8 cellular contexts compared by ENCODE assay signal in genomic region chr14:39015360-39015961, GRCh38.
DNase-seq lines count a peak whose midpoint lies in the region; ATAC-seq and TF ChIP-seq lines count a peak whose summit lies in the region.

No MANE protein-coding gene starts in this region.

- no peak overlapping the region for H3K4me3 ChIP-seq in CD8-positive, alpha-beta T cell (ENCODE audit: low read depth, low read length)
- H3K4me3 ChIP-seq in body of pancreas = no peak overlapping the region

- 21 to 29% methylated on average over 5 of the region's 5 CpGs for WGBS in body of pancreas, 2 donors

- intact Hi-C loops in CD8-positive, alpha-beta T cell (cut with DNase I, micrococcal nuclease) = loop anchor here in 1 of 2 experiments (1.0 to 2.0 kb wide), 2 partner anchors 1112 to 1769 kb away; no protein-coding TSS in a partner anchor
- intact Hi-C loops in body of pancreas (cut with DNase I) (loop anchor here (10.0 kb wide), 1 partner anchor 291 kb away; no protein-coding TSS in a partner anchor), left colon (cut with DNase I, micrococcal nuclease) (loop anchor here in 1 of 2 donors (5.0 kb wide), 1 partner anchor 293 kb away; no protein-coding TSS in a partner anchor)

- no peak overlapping the region for H3K4me3 Mint-ChIP-seq in CD8-positive, alpha-beta T cell

- no peaks in the 10 kb centered on the region for H3K27me3 Mint-ChIP-seq in CD8-positive, alpha-beta T cell (ENCODE audit: low read depth)

- no peak overlapping the region for H3K27ac ChIP-seq in CD8-positive, alpha-beta T cell (ENCODE audit: low read depth, low read length)
- no peak overlapping the region for H3K27ac ChIP-seq in body of pancreas

- peaks cover 4% of the 10 kb centered on the region for H3K36me3 Mint-ChIP-seq in CD8-positive, alpha-beta T cell

- POLR2A ChIA-PET in CD8-positive, alpha-beta T cell (lab: Charles Lee) = no interaction called here

- no peak for TF ChIP-seq POLR2A in body of pancreas (IDR thresholded peaks at IDR 0.05)

- H3K36me3 ChIP-seq in CD8-positive, alpha-beta T cell (ENCODE audit: insufficient read depth, low read length) = no peaks in the 10 kb centered on the region
- H3K36me3 ChIP-seq in body of pancreas (replicated peaks in 1 of 2; ENCODE audit: insufficient read depth in 1 of 2, low read depth in 2 of 2) = no peaks in the 10 kb centered on the region

- no peaks in the 10 kb centered on the region for H3K27me3 ChIP-seq in CD8-positive, alpha-beta T cell (ENCODE audit: insufficient read depth, low read length)
- no peaks in the 10 kb centered on the region for H3K27me3 ChIP-seq in body of pancreas

- H3K9me3 ChIP-seq in CD8-positive, alpha-beta T cell (ENCODE audit: low read length) = no peaks in the 10 kb centered on the region
- no peaks in the 10 kb centered on the region for H3K9me3 ChIP-seq in body of pancreas

- no peak overlapping the region for H3K27ac Mint-ChIP-seq in CD8-positive, alpha-beta T cell

- no peaks in the 10 kb centered on the region for H3K4me1 Mint-ChIP-seq in CD8-positive, alpha-beta T cell (ENCODE audit: low read depth)

- H3K9me3 Mint-ChIP-seq in CD8-positive, alpha-beta T cell = no peaks in the 10 kb centered on the region

- no peak for DNase-seq in CD8-positive, alpha-beta T cell
- DNase-seq in NCI-H446 treated with DMSO at 0.1 percent for 48 hours (lab: John Stamatoyannopoulos, UW) (peak; percentile 46), body of pancreas (peak; percentile 31 to 50 (median 40)), left colon (peak in 1 of 2 donors; percentile 23), mesenteric fat pad (ENCODE audit: low spot score) (no peak)

- H3K4me1 ChIP-seq in CD8-positive, alpha-beta T cell (ENCODE audit: insufficient read depth, low read length) = no peaks in the 10 kb centered on the region
- no peaks in the 10 kb centered on the region for H3K4me1 ChIP-seq in body of pancreas

- TF ChIP-seq CTCF in CD8-positive, alpha-beta T cell (IDR thresholded peaks at IDR 0.05) = peak; percentile 83
- peak; percentile 26 to 81 (median 69) for TF ChIP-seq CTCF in body of pancreas (IDR thresholded peaks at IDR 0.05)

- no peak for ATAC-seq in CD8-positive, alpha-beta T cell
- ATAC-seq in GM18517 (IDR thresholded peaks at IDR 0.05; ENCODE audit: unreplicated experiment) (peak; percentile 88), HG03097 (IDR thresholded peaks at IDR 0.05; ENCODE audit: low FRiP score, unreplicated experiment) (peak; percentile 70), body of pancreas (peak; percentile 58), left colon (peak; percentile 73)
- ATAC-seq in activated CD4-positive, CD25-positive, alpha-beta regulatory T cell treated with anti-CD3 and anti-CD28 coated beads, Interleukin-2, amount 50 U/mL, for 24 hours = no peak

- CTCF ChIA-PET in CD8-positive, alpha-beta T cell (lab: Charles Lee) = interaction anchor here (0.6 to 2.3 kb wide), 9 partner anchors 9 to 1554 kb away, joined by 3 to 10 read pairs (median 3); partner anchors contain the start of gene SEC23A

Comparison
In these comparisons a context has a peak if more than half of its experiments do, and no peak if none do; other contexts are left out.
1. ATAC-seq: peak in GM18517 (single experiment), HG03097 (single experiment), body of pancreas (single experiment) and left colon (single experiment); none in CD8-positive, alpha-beta T cell (single experiment) and activated CD4-positive, CD25-positive, alpha-beta regulatory T cell treated with anti-CD3 and anti-CD28 coated beads, Interleukin-2, amount 50 U/mL, for 24 hours (0 of 2).
2. DNase-seq: peak in NCI-H446 treated with DMSO at 0.1 percent for 48 hours (single experiment) and body of pancreas (4 of 4); none in CD8-positive, alpha-beta T cell (0 of 7) and mesenteric fat pad (single experiment).